ENCODE assay signal across 22 cellular contexts in the genomic region with DNA sequence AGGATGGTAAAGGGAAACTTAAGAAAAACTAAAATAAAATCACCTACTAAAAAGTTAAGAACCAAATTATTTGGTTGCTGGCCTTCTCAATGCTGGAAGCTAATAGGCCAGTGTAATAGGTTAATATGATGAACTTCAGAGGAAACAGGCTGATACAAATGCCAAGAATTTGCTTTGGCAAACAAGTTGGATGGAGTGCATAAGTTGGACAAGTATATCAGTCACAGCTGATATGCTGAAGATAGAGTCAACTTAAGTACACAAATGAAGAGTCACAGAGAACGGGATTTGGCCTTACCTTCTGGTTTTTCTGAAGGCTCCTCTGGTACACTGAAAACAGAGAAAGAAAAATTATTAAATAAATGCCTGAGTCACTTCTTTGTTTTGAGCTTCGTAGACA.
"Had no signal": no experiment of that assay in that cellular context is flagged by ENCODE, and none has a peak within 500 bp of the region (broad histone marks: within the 10 kb centered on the region; RNA-seq: fewer than 3 reads in every experiment).

No MANE protein-coding gene starts in this region.

- H3K9me3 ChIP-seq: mucosa of descending colon, ovary, right atrium auricular region, transverse colon, upper lobe of left lung, vagina had no signal

- H3K27ac ChIP-seq: hepatocyte, ovary, right atrium auricular region, transverse colon, upper lobe of left lung, vagina had no signal

- H3K9me3 Mint-ChIP-seq: naive thymus-derived CD4-positive, alpha-beta T cell; natural killer cell treated with Interleukin-12 subunit alpha and Interleukin-12 subunit beta and Interleukin-15 and Interleukin-18, amount 100 ng/mL, for 72 hours; stimulated activated naive CD8-positive, alpha-beta T cell treated with anti-CD3 and anti-CD28 coated beads, Interleukin-15, Interleukin-2, amounts not matched to agents 100 ng/mL and 50 ng/mL, for 24 hours had no signal

- H2AFZ ChIP-seq: hepatocyte had no signal

- H3K4me1 ChIP-seq: right atrium auricular region, vagina had no signal

- H3K36me3 ChIP-seq: ovary had no signal

- H3K4me2 ChIP-seq: hepatocyte had no signal

- H3K79me2 ChIP-seq: hepatocyte had no signal

- H3K27me3 ChIP-seq: hepatocyte, ovary, right atrium auricular region, transverse colon, upper lobe of left lung, vagina had no signal

- H3K27ac Mint-ChIP-seq: naive thymus-derived CD4-positive, alpha-beta T cell; natural killer cell treated with Interleukin-12 subunit alpha and Interleukin-12 subunit beta and Interleukin-15 and Interleukin-18, amount 100 ng/mL, for 72 hours; stimulated activated naive CD8-positive, alpha-beta T cell treated with anti-CD3 and anti-CD28 coated beads, Interleukin-15, Interleukin-2, amounts not matched to agents 100 ng/mL and 50 ng/mL, for 24 hours had no signal

- H3K4me1 Mint-ChIP-seq: naive thymus-derived CD4-positive, alpha-beta T cell had no signal

- ATAC-seq: mucosa of descending colon; naive thymus-derived CD4-positive, alpha-beta T cell; natural killer cell treated with Interleukin-12 subunit alpha and Interleukin-12 subunit beta and Interleukin-15 and Interleukin-18, amount 100 ng/mL, for 72 hours; sciatic nerve had no signal

- DNase-seq: islet precursor cell; midbrain; mucosa of descending colon; naive thymus-derived CD4-positive, alpha-beta T cell; ovary; stimulated activated CD4-positive, alpha-beta T cell treated with anti-CD3 and anti-CD28 coated beads, Interleukin-12 subunit alpha, Interleukin-12 subunit beta, amount 100 ng/mL, for 4 hours; stimulated activated CD4-positive, alpha-beta T cell treated with anti-CD3 and anti-CD28 coated beads, Interleukin-15, amount 100 ng/mL, for 24 hours; stimulated activated CD4-positive, alpha-beta T cell treated with anti-CD3 and anti-CD28 coated beads, Interleukin-2, amount 100 ng/mL, for 24 hours; stimulated activated CD4-positive, alpha-beta T cell treated with anti-CD3 and anti-CD28 coated beads, Interleukin-4, amount 100 ng/mL, for 1 hour; stimulated activated naive CD4-positive, alpha-beta T cell; substantia nigra; transverse colon; upper lobe of left lung had no signal

- H3K4me3 ChIP-seq: hepatocyte, lung, mucosa of descending colon, ovary, right atrium auricular region, skin epidermis, transverse colon, upper lobe of left lung, vagina had no signal

- H3K4me3 Mint-ChIP-seq: naive thymus-derived CD4-positive, alpha-beta T cell; natural killer cell treated with Interleukin-12 subunit alpha and Interleukin-12 subunit beta and Interleukin-15 and Interleukin-18, amount 100 ng/mL, for 72 hours; stimulated activated naive CD8-positive, alpha-beta T cell treated with anti-CD3 and anti-CD28 coated beads, Interleukin-15, Interleukin-2, amounts not matched to agents 100 ng/mL and 50 ng/mL, for 24 hours had no signal

- H3K27me3 Mint-ChIP-seq: naive thymus-derived CD4-positive, alpha-beta T cell; natural killer cell treated with Interleukin-12 subunit alpha and Interleukin-12 subunit beta and Interleukin-15 and Interleukin-18, amount 100 ng/mL, for 72 hours; progenitor cell of endocrine pancreas; stimulated activated naive CD8-positive, alpha-beta T cell treated with anti-CD3 and anti-CD28 coated beads, Interleukin-15, Interleukin-2, amounts not matched to agents 100 ng/mL and 50 ng/mL, for 24 hours had no signal
